1 cellular context compared by ENCODE assay signal in genomic region chr1:11059166-11059989, GRCh38.
TF ChIP-seq lines count a peak whose summit lies in the region.

No MANE protein-coding gene starts in this region.

TF ChIP-seq in WTC11, 78 proteins besides CTCF, POLR2A, EP300 and RAD21 (continued from another document):
- no peak for TF ChIP-seq E2F1 (CRISPR knock-in tag; IDR thresholded peaks at IDR 0.05)
- TF ChIP-seq JAZF1 (CRISPR knock-in tag; IDR thresholded peaks at IDR 0.05), result no peak
- TF ChIP-seq HMGXB4 (CRISPR knock-in tag; IDR thresholded peaks at IDR 0.05), result peak; percentile 70
- no peak for TF ChIP-seq SOX15 (CRISPR knock-in tag; IDR thresholded peaks at IDR 0.05)
